In the genomic region with DNA sequence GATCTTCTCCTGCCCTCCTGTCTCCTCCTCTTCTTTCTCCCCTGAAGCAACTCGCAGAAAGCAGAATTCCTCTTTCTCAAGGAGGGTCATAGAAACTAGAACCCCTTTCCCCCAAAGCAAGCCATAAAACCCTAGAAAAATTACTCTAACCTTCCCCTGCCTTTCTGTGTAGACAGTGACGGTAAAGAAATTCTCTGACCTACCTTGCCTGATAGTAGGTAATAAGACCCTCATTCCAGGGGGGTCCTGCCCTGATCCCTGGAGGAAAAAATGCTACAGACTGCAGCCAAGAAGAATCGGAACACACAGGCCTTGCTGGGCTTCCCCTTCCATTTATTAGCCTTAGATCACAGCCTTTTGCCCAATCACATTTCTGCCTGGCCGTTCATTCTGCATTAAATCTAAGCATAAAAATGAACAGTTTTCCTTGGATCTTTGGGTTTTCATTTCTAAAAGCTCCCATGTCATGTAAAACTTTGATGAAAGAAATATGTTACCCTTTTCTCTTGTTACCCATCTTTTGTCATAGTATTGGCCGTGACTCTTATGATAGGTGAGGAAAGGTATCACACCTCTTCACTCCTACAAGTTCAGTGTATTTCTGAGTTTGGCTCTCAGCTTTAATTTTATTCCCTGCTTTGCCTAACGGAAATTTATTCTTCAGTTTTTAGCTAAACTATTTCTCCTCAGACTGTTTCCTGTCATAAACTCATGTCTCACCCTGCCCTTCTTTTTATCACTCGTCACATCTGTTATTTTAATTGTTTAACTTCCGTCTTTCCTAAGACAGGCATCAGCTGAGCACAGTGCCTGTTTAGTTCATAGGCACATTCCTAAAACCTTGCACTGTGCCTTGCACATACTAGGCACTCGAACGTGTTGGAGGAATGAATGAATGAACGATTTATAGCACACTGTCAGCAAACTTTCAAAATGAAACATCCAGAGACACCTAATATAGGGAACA, we compare ENCODE assay signal across 12 cellular contexts. TPM values are rescaled to one million over a fixed set of nuclear protein-coding genes. Genes with fewer than 3 reads are reported as not detected.
DNase-seq lines count a peak whose midpoint lies in the region; ATAC-seq and TF ChIP-seq lines count a peak whose summit lies in the region.
"Had no signal": no experiment of that assay in that cellular context is flagged by ENCODE, and none has a peak within 500 bp of the region (broad histone marks: within the 10 kb centered on the region; RNA-seq: fewer than 3 reads in every experiment).

No MANE protein-coding gene starts in this region.

- H3K79me1 ChIP-seq in mesenchymal stem cell (replicated peaks; ENCODE audit: low read length, poor library complexity, severe bottlenecking), result no peaks in the 10 kb centered on the region

- H2AK5ac ChIP-seq in mesenchymal stem cell (ENCODE audit: low read length, severe bottlenecking), result no peak overlapping the region

- H2BK15ac ChIP-seq in mesenchymal stem cell (ENCODE audit: low read depth, poor library complexity, severe bottlenecking), result no peak overlapping the region

- H3K4ac ChIP-seq in mesenchymal stem cell (ENCODE audit: low read depth in 1 of 2, low read length in 2 of 2), result no peak overlapping the region

- CTCF ChIA-PET in activated CD4-positive, alpha-beta memory T cell treated with anti-CD3 and anti-CD28 coated beads for 36 hours (lab: Charles Lee), result interaction anchor here (0.6 to 2.8 kb wide), 20 partner anchors 11 to 317 kb away, joined by 3 to 22 read pairs (median 5); partner anchors contain the start of gene ZC3H13

- ATAC-seq in DND-41 (ENCODE audit: insufficient read depth, low read depth), result peak; percentile 15; the same call in 1 of the 3 replicates
- ATAC-seq in HG03442 (IDR thresholded peaks at IDR 0.05; ENCODE audit: unreplicated experiment), result no peak

- no peak overlapping the region for H2AFZ ChIP-seq in DND-41 (ENCODE audit: low read depth, low read length)
- no peak overlapping the region for H2AFZ ChIP-seq in GM23248
- no peak overlapping the region for H2AFZ ChIP-seq in mesenchymal stem cell (ENCODE audit: low read depth, low read length)

- H3K4me3 ChIP-seq in DND-41 (ENCODE audit: low read depth in 1 of 2, low read length in 2 of 2), result no peak overlapping the region
- H3K4me3 ChIP-seq in GM23248, result no peak overlapping the region
- H3K4me3 ChIP-seq in mesenchymal stem cell (ENCODE audit: insufficient read depth in 1 of 2, low read depth in 1 of 2, low read length in 2 of 2), result no peak overlapping the region
- H3K4me3 ChIP-seq in vagina, result no peak overlapping the region

- H4K20me1 ChIP-seq in DND-41 (ENCODE audit: insufficient read depth, low read length) (0 out of 2 replicates have a peak, but pooled peaks cover 7% of the 10 kb centered on the region), GM23248 (ENCODE audit: insufficient read depth) (no peaks in the 10 kb centered on the region)

- intact Hi-C loops in activated CD4-positive, alpha-beta memory T cell treated with anti-CD3 and anti-CD28 coated beads for 36 hours (cut with micrococcal nuclease), result loop anchor here (5.0 kb wide), 2 partner anchors 318 to 503 kb away; no protein-coding TSS in a partner anchor
- intact Hi-C loops in posterior cingulate gyrus (cut with DNase I) (loop anchor here (5.0 kb wide), 1 partner anchor 73 kb away; the partner anchor contains the start of gene ZC3H13), vagina (cut with DNase I) (no loop called here)

- H3K9me3 Mint-ChIP-seq in activated CD4-positive, alpha-beta memory T cell treated with anti-CD3 and anti-CD28 coated beads for 36 hours, result no peaks in the 10 kb centered on the region
- no peaks in the 10 kb centered on the region for H3K9me3 Mint-ChIP-seq in progenitor cell of endocrine pancreas (ENCODE audit: low read depth)

- no peak overlapping the region for H2BK5ac ChIP-seq in mesenchymal stem cell (ENCODE audit: low read depth, low read length, poor library complexity, severe bottlenecking)

- H3K27me3 ChIP-seq in DND-41 (ENCODE audit: insufficient read depth, low read length, poor library complexity) (no peaks in the 10 kb centered on the region), GM23248 (replicated peaks; ENCODE audit: insufficient read depth) (peaks cover 16% of the 10 kb centered on the region), mesenchymal stem cell (ENCODE audit: control insufficient read depth in 1 of 2, insufficient read depth in 1 of 2, low read length in 2 of 2) (peaks cover 12 to 27% of the 10 kb centered on the region in 2 experiments), vagina (no peaks in the 10 kb centered on the region)

- H3K79me2 ChIP-seq in DND-41 (ENCODE audit: insufficient read depth, low read length) (no peaks in the 10 kb centered on the region), GM23248 (ENCODE audit: insufficient read depth) (no peaks in the 10 kb centered on the region)

- no peak for TF ChIP-seq CTCF in DND-41 (IDR thresholded peaks at IDR 0.05; ENCODE audit: borderline replicate concordance, extremely low read depth, low read length, poor library complexity, severe bottlenecking)
- no peak for TF ChIP-seq CTCF in progenitor cell of endocrine pancreas (IDR thresholded peaks at IDR 0.05; ENCODE audit: unreplicated experiment)
- no peak for TF ChIP-seq CTCF in vagina (IDR thresholded peaks at IDR 0.05)

- H2BK120ac ChIP-seq in mesenchymal stem cell (ENCODE audit: low read depth, low read length), result no peak overlapping the region

- WGBS in GM23248 (ENCODE audit: low coverage in 1 of 2, low lambda C conversion rate in 2 of 2, missing lambda C conversion rate in 2 of 2), 2 experiments, result 29 to 38% methylated on average over 11 of the region's 11 CpGs
- 66% methylated on average over 8 of the region's 11 CpGs for WGBS in mesenchymal stem cell

- H3K9me3 ChIP-seq in DND-41 (ENCODE audit: insufficient read depth, low read length, severe bottlenecking) (no peaks in the 10 kb centered on the region), GM23248 (ENCODE audit: low read depth) (no peaks in the 10 kb centered on the region), mesenchymal stem cell (ENCODE audit: control insufficient read depth, low read length) (no peaks in the 10 kb centered on the region), vagina (no peaks in the 10 kb centered on the region)

- H3K27ac ChIP-seq in DND-41 (ENCODE audit: low read length) (no peak overlapping the region), GM23248 (no peak overlapping the region), mesenchymal stem cell (ENCODE audit: low read length, poor library complexity, severe bottlenecking) (no peak overlapping the region), vagina (no peak overlapping the region)

- H3K9me2 ChIP-seq in GM23248 (ENCODE audit: insufficient read depth), result no peaks in the 10 kb centered on the region

- peak overlapping the region in 1 of 2 experiments; percentile 64 for H2BK12ac ChIP-seq in mesenchymal stem cell (ENCODE audit: low read length in 2 of 2)

- H3K18ac ChIP-seq in mesenchymal stem cell (ENCODE audit: low read depth in 1 of 2, low read length in 2 of 2), result no peak overlapping the region

- no peaks in the 10 kb centered on the region for H3K27me3 Mint-ChIP-seq in activated CD4-positive, alpha-beta memory T cell treated with anti-CD3 and anti-CD28 coated beads for 36 hours
- no peaks in the 10 kb centered on the region for H3K27me3 Mint-ChIP-seq in progenitor cell of endocrine pancreas

- TF ChIP-seq POLR2A in vagina (IDR thresholded peaks at IDR 0.05), result no peak

- POLR2A ChIA-PET in activated CD4-positive, alpha-beta memory T cell treated with anti-CD3 and anti-CD28 coated beads for 36 hours (lab: Charles Lee), result no interaction called here

- H3K23ac ChIP-seq in mesenchymal stem cell (ENCODE audit: low read length in 2 of 2), result no peak overlapping the region

- no peak overlapping the region for H3K4me3 Mint-ChIP-seq in activated CD4-positive, alpha-beta memory T cell treated with anti-CD3 and anti-CD28 coated beads for 36 hours
- H3K4me3 Mint-ChIP-seq in progenitor cell of endocrine pancreas (ENCODE audit: low read depth), result no peak overlapping the region

- no peak overlapping the region for H3K14ac ChIP-seq in mesenchymal stem cell (ENCODE audit: low read length in 2 of 2)

- H3F3A ChIP-seq in GM23248 (ENCODE audit: insufficient read depth), result no peaks in the 10 kb centered on the region

- H3K4me1 Mint-ChIP-seq in activated CD4-positive, alpha-beta memory T cell treated with anti-CD3 and anti-CD28 coated beads for 36 hours (ENCODE audit: low read depth), result peaks cover 39% of the 10 kb centered on the region
- H3K4me1 Mint-ChIP-seq in progenitor cell of endocrine pancreas (ENCODE audit: low read depth), result peaks cover 5% of the 10 kb centered on the region

- no peak overlapping the region for H4K91ac ChIP-seq in mesenchymal stem cell (ENCODE audit: low read length)

- no peaks in the 10 kb centered on the region for H3K4me1 ChIP-seq in DND-41 (ENCODE audit: insufficient read depth, low read length)
- peaks cover 7% of the 10 kb centered on the region for H3K4me1 ChIP-seq in GM23248 (ENCODE audit: insufficient read depth)
- peaks cover 5% of the 10 kb centered on the region for H3K4me1 ChIP-seq in mesenchymal stem cell (ENCODE audit: control insufficient read depth, insufficient read depth, low read depth, low read length)
- no peaks in the 10 kb centered on the region for H3K4me1 ChIP-seq in vagina

- H3K36me3 ChIP-seq in DND-41 (ENCODE audit: insufficient read depth, low read length) (peaks cover 43% of the 10 kb centered on the region), GM23248 (ENCODE audit: low read depth) (no peaks in the 10 kb centered on the region), mesenchymal stem cell (ENCODE audit: control insufficient read depth in 1 of 2, insufficient read depth in 2 of 2, low read depth in 1 of 2, low read length in 2 of 2) (no peaks in the 10 kb centered on the region), vagina (no peaks in the 10 kb centered on the region)

- H4K8ac ChIP-seq in mesenchymal stem cell (ENCODE audit: low read length), result no peak overlapping the region

- peak overlapping the region; percentile 56 for H3K27ac Mint-ChIP-seq in activated CD4-positive, alpha-beta memory T cell treated with anti-CD3 and anti-CD28 coated beads for 36 hours
- H3K27ac Mint-ChIP-seq in progenitor cell of endocrine pancreas, result no peak overlapping the region

- H3K36me3 Mint-ChIP-seq in activated CD4-positive, alpha-beta memory T cell treated with anti-CD3 and anti-CD28 coated beads for 36 hours, result peaks cover 42% of the 10 kb centered on the region
- no peaks in the 10 kb centered on the region for H3K36me3 Mint-ChIP-seq in progenitor cell of endocrine pancreas (ENCODE audit: insufficient read depth)

- no peak overlapping the region for H3K9ac ChIP-seq in DND-41 (ENCODE audit: low read depth, low read length)
- H3K9ac ChIP-seq in GM23248, result no peak overlapping the region
- peak overlapping the region; percentile 13 for H3K9ac ChIP-seq in mesenchymal stem cell (ENCODE audit: low read length)

- in situ Hi-C loops in GM23248 (cut with MboI), result no loop called here

- DNase-seq in DND-41, result no peak
- DNase-seq in GM23248, result peak; percentile 6
- DNase-seq in activated CD4-positive, alpha-beta memory T cell treated with anti-CD3 and anti-CD28 coated beads for 36 hours, result no peak
- DNase-seq in mesenchymal stem cell, result peak; percentile 14
- no peak for DNase-seq in progenitor cell of endocrine pancreas (ENCODE audit: low spot score, unreplicated experiment)
- no peak for DNase-seq in posterior cingulate gyrus
- no peak for DNase-seq in vagina (ENCODE audit: extremely low spot score in 2 of 2)
- DNase-seq: foreskin fibroblast, SIG-M5 had no signal

- H3K4me2 ChIP-seq in DND-41 (ENCODE audit: insufficient read depth, low read length) (no peak overlapping the region), GM23248 (ENCODE audit: unreplicated experiment) (peak overlapping the region; percentile 4), mesenchymal stem cell (ENCODE audit: low read length, poor library complexity, severe bottlenecking) (no peak overlapping the region)

RNA-seq across cellular contexts. Expression of gene CPB2, which starts 20.4 kb away (rescaled TPM):
- total RNA-seq in GM23248 (2014; rRNA removed; shearing (Covaris generic)), result not detected in 2 replicates
- 0.11 TPM in 1 of 2 replicates, not detected in the other for polyA plus RNA-seq in GM23248 (2016; fragmentation: Nextera tagmentation; extraction: Ambion mirVana)
- total RNA-seq in activated CD4-positive, alpha-beta memory T cell treated with anti-CD3 and anti-CD28 coated beads for 36 hours, result not detected
- not detected for polyA plus RNA-seq in mesenchymal stem cell (2013, experiment 1 of 2)
- polyA plus RNA-seq in mesenchymal stem cell (2013, experiment 2 of 2), result not detected
- total RNA-seq in progenitor cell of endocrine pancreas (not detected in 2 replicates), vagina (not detected)
- total RNA-seq: chondrocyte, right cardiac atrium had no signal
- polyA plus RNA-seq: right cardiac atrium had no signal

RNA-seq across cellular contexts. Expression of gene LCP1, which starts 56.7 kb away (rescaled TPM):
- total RNA-seq in GM23248 (2014; rRNA removed; shearing (Covaris generic)), result not detected in 2 replicates
- polyA plus RNA-seq in GM23248 (2016; fragmentation: Nextera tagmentation; extraction: Ambion mirVana), result 0.64 and 1.3 TPM in 2 replicates
- total RNA-seq in activated CD4-positive, alpha-beta memory T cell treated with anti-CD3 and anti-CD28 coated beads for 36 hours, result 1,000 to 10,000 TPM; 1,012 to 1,022 TPM
- polyA plus RNA-seq in mesenchymal stem cell (2013, experiment 1 of 2), result 1.1 TPM
- 1.1 TPM for polyA plus RNA-seq in mesenchymal stem cell (2013, experiment 2 of 2)
- 8.3 and 17.0 TPM in 2 replicates for total RNA-seq in progenitor cell of endocrine pancreas
- 30.9 TPM for total RNA-seq in vagina

Comparison
In these comparisons a context has a peak if more than half of its experiments do, and no peak if none do; other contexts are left out.
1. DNase-seq: peak in GM23248 (single experiment) and mesenchymal stem cell (single experiment); none in DND-41 (single experiment), activated CD4-positive, alpha-beta memory T cell treated with anti-CD3 and anti-CD28 coated beads for 36 hours (single experiment), progenitor cell of endocrine pancreas (single experiment), posterior cingulate gyrus (0 of 10) and vagina (0 of 2).
2. RNA of gene LCP1, which starts 56.7 kb away (total RNA-seq): 1,012 to 1,022 TPM in activated CD4-positive, alpha-beta memory T cell treated with anti-CD3 and anti-CD28 coated beads for 36 hours; 30.9 TPM in vagina (single experiment), 8.3 to 17.0 TPM in progenitor cell of endocrine pancreas and not detected in GM23248; every median in the first group is over 10 times any median in the second.